1 cellular context compared by ENCODE assay signal in the genomic region with DNA sequence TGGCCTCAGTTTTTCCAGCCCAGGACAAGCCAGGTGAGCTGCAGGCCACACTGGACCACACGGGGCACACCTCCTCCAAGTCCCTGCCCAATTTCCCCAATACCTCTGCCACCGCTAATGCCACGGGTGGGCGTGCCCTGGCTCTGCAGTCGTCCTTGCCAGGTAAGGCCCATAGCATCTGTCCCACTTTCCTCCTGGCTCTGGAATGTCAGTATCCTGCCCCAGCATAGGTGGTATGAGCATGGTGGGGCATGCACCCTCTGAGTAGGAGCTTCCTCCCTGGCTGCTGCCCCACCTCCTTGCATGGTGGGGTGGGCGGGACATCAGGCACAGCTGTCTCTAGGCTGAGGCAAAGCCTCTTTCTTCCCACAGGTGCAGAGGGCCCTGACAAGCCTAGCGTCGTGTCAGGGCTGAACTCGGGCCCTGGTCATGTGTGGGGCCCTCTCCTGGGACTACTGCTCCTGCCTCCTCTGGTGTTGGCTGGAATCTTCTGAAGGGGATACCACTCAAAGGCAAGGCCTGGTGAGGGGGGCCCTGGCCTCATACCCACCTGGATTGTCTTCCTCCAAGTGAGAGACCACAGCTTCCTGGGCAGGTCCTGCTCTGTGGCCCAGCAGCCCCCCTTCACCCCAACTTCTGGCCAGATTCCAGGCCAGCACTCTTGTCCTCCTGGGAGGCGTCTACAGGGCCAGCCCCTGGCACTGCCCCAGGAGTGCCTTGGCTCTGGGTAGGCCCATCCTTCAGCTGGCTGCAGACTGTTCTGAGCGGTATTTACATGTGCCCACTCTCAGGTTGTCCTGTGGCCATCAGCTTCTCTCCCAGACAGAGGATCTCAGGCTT.
A peak's percentile ranks its signal among the peaks of the same experiment; 100 is the strongest.
TF ChIP-seq lines count a peak whose summit lies in the region.

No MANE protein-coding gene starts in this region.

TF ChIP-seq in K562, 482 proteins besides CTCF, POLR2A, EP300 and RAD21:
- TF ChIP-seq, protein P1, sequence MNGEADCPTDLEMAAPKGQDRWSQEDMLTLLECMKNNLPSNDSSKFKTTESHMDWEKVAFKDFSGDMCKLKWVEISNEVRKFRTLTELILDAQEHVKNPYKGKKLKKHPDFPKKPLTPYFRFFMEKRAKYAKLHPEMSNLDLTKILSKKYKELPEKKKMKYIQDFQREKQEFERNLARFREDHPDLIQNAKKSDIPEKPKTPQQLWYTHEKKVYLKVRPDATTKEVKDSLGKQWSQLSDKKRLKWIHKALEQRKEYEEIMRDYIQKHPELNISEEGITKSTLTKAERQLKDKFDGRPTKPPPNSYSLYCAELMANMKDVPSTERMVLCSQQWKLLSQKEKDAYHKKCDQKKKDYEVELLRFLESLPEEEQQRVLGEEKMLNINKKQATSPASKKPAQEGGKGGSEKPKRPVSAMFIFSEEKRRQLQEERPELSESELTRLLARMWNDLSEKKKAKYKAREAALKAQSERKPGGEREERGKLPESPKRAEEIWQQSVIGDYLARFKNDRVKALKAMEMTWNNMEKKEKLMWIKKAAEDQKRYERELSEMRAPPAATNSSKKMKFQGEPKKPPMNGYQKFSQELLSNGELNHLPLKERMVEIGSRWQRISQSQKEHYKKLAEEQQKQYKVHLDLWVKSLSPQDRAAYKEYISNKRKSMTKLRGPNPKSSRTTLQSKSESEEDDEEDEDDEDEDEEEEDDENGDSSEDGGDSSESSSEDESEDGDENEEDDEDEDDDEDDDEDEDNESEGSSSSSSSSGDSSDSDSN (IDR thresholded peaks at IDR 0.05; ENCODE audit: borderline replicate concordance in 1 of 2, low read depth in 2 of 2, low read length in 2 of 2) = no peak
- TF ChIP-seq TBP (optimal IDR thresholded peaks at IDR 0.05; ENCODE audit: low read depth, low read length) (no peak), NFIC (IDR thresholded peaks at IDR 0.05) (peak; percentile 30), BRCA1 (IDR thresholded peaks at IDR 0.05) (no peak), BRCA1 (CRISPR knock-in tag; IDR thresholded peaks at IDR 0.05) (0 out of 2 replicates have a peak, but pooled peaks have one; percentile 24), ZNF717 (CRISPR knock-in tag; IDR thresholded peaks at IDR 0.05) (peak; percentile 37; the same call in 1 of the 2 replicates)
- TF ChIP-seq, protein P2, sequence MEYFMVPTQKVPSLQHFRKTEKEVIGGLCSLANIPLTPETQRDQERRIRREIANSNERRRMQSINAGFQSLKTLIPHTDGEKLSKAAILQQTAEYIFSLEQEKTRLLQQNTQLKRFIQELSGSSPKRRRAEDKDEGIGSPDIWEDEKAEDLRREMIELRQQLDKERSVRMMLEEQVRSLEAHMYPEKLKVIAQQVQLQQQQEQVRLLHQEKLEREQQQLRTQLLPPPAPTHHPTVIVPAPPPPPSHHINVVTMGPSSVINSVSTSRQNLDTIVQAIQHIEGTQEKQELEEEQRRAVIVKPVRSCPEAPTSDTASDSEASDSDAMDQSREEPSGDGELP (CRISPR knock-in tag; IDR thresholded peaks at IDR 0.05; ENCODE audit: borderline replicate concordance) = peak; percentile 44; the same call in 1 of the 2 replicates
